In the genomic region with DNA sequence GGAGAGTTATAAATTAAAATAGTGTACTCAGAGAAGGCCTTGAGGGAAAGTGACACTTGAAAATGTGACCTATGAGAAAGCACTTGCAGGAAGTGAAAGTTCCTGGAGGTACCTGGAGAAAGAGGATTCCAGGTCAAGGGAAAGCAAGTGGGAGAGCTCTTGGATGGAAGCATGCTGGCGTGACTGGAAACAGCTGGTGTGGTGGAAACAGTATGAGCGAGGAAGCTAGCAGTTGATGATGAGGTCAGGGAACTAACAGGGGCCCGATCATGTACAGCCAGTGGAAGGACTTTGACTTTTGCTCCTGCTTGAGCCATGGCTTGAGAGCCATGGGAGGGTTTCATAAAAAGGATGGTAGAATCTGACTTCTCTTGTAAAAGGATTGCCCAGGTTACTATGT, we compare ENCODE assay signal across 30 cellular contexts.
"Had no signal": no experiment of that assay in that cellular context is flagged by ENCODE, and none has a peak within 500 bp of the region (broad histone marks: within the 10 kb centered on the region; RNA-seq: fewer than 3 reads in every experiment).

No MANE protein-coding gene starts in this region.

- H3K4me1 ChIP-seq: esophagus muscularis mucosa, foreskin keratinocyte, gastrocnemius medialis, heart left ventricle had no signal

- ATAC-seq: activated CD4-positive, alpha-beta T cell treated with anti-CD3 and anti-CD28 coated beads for 36 hours; activated naive CD4-positive, alpha-beta T cell treated with anti-CD3 and anti-CD28 coated beads, Interleukin-2, amount 50 U/mL, for 72 hours; activated T-cell treated with anti-CD3 and anti-CD28 coated beads, Interleukin-2, amount 50 U/mL, for 72 hours; effector memory CD8-positive, alpha-beta T cell; foreskin keratinocyte; gastrocnemius medialis; heart left ventricle had no signal

- DNase-seq: activated CD4-positive, alpha-beta memory T cell treated with anti-CD3 and anti-CD28 coated beads, Interleukin-2, amount 10 ng/mL, durations not matched to agents 7 days and 5 days; activated CD4-positive, alpha-beta T cell treated with anti-CD3 and anti-CD28 coated beads for 36 hours; activated CD4-positive, alpha-beta T cell treated with anti-CD3 and anti-CD28 coated beads, Interleukin-2, amount 10 ng/mL, durations not matched to agents 7 days and 5 days; activated CD4-positive, alpha-beta T cell treated with anti-CD3 and anti-CD28 coated beads, Interleukin-2, amount 50 U/mL, for 4 hours; activated CD4-positive, CD25-positive, alpha-beta regulatory T cell; activated CD4-positive, CD25-positive, alpha-beta regulatory T cell treated with anti-CD3 and anti-CD28 coated beads, Interleukin-2, amount 50 U/mL, for 72 hours; activated CD8-positive, alpha-beta memory T cell treated with anti-CD3 and anti-CD28 coated beads, Interleukin-2, amount 50 U/mL, for 48 hours; activated gamma-delta T cell; activated naive CD4-positive, alpha-beta T cell; activated naive CD4-positive, alpha-beta T cell treated with anti-CD3 and anti-CD28 coated beads, Interleukin-2, amount 10 ng/mL, durations not matched to agents 7 days and 5 days; activated naive CD8-positive, alpha-beta T cell treated with anti-CD3 and anti-CD28 coated beads, Interleukin-2, amount 10 ng/mL, durations not matched to agents 7 days and 5 days; activated T-cell treated with anti-CD3 and anti-CD28 coated beads for 4 hours; activated T-cell treated with anti-CD3 and anti-CD28 coated beads, Interleukin-2, amount 50 U/mL, for 24 hours; activated T-cell treated with anti-CD3 and anti-CD28 coated beads, Interleukin-2, amount 50 U/mL, for 72 hours; amniotic stem cell; anterior cingulate cortex; brain microvascular endothelial cell; dermis blood vessel endothelial cell; effector CD4-positive, alpha-beta T cell; effector memory CD8-positive, alpha-beta T cell; erythroblast; foreskin keratinocyte; gastrocnemius medialis; glutamatergic neuron; heart left ventricle; T-helper 2 cell had no signal

- H3K27me3 ChIP-seq: brain microvascular endothelial cell, esophagus muscularis mucosa, foreskin keratinocyte, gastrocnemius medialis had no signal

- H3K36me3 ChIP-seq: brain microvascular endothelial cell, esophagus muscularis mucosa, gastrocnemius medialis, heart left ventricle had no signal

- H3K27ac ChIP-seq: brain microvascular endothelial cell, coronary artery, esophagus muscularis mucosa, foreskin keratinocyte, gastrocnemius medialis, heart left ventricle had no signal

- H3K9me3 ChIP-seq: esophagus muscularis mucosa, gastrocnemius medialis, heart left ventricle had no signal

- FAIRE-seq: bronchial epithelial cell had no signal

- H3K4me3 ChIP-seq: coronary artery, esophagus muscularis mucosa, gastrocnemius medialis, heart left ventricle had no signal
